Comparison of ENCODE assay signal across 9 cellular contexts in genomic region chr3:198071602-198072285, GRCh38.
DNase-seq lines count a peak whose midpoint lies in the region; ATAC-seq, FAIRE-seq and TF ChIP-seq lines count a peak whose summit lies in the region.
"Had no signal": no experiment of that assay in that cellular context is flagged by ENCODE, and none has a peak within 500 bp of the region (broad histone marks: within the 10 kb centered on the region; RNA-seq: fewer than 3 reads in every experiment).

No MANE protein-coding gene starts in this region.

- peaks cover 1% of the 10 kb centered on the region for H3K36me3 Mint-ChIP-seq in activated B cell treated with CpG ODN at 0.5 μM for 24 hours (ENCODE audit: low read depth)

- H3K27me3 Mint-ChIP-seq in activated B cell treated with CpG ODN at 0.5 μM for 24 hours, result no peaks in the 10 kb centered on the region

- no peak overlapping the region for H3K27ac ChIP-seq in epithelial cell of prostate
- H3K27ac ChIP-seq: VCaP had no signal

- peak overlapping the region; percentile 69 for H3K27ac Mint-ChIP-seq in activated B cell treated with CpG ODN at 0.5 μM for 24 hours

- peak; percentile 74 for ATAC-seq in GM18870 (IDR thresholded peaks at IDR 0.05; ENCODE audit: unreplicated experiment)
- ATAC-seq in HG03432 (IDR thresholded peaks at IDR 0.05; ENCODE audit: unreplicated experiment), result peak; percentile 100
- peak; percentile 100 for ATAC-seq in activated B cell treated with CpG ODN at 0.5 μM for 24 hours (ENCODE audit: low read depth)

- H3K4me3 Mint-ChIP-seq in activated B cell treated with CpG ODN at 0.5 μM for 24 hours, result no peak overlapping the region

- DNase-seq in activated B cell treated with CpG ODN at 0.5 μM for 24 hours (no peak), epithelial cell of prostate (ENCODE audit: low read depth, low spot score) (peak; percentile 90), frontal cortex (ENCODE audit: low spot score in 2 of 2) (no peak), HuH-7 (ENCODE audit: low spot score) (no peak), GM13976 (ENCODE audit: low spot score) (no peak)
- peak; percentile 20 to 54 for DNase-seq in stimulated activated CD4-positive, alpha-beta T cell treated with anti-CD3 and anti-CD28 coated beads, Interleukin-1b, Interleukin-23, amount 100 ng/mL, for 4 hours (ENCODE audit: low read depth in 2 of 2)

- peaks cover 34% of the 10 kb centered on the region for H3K4me1 Mint-ChIP-seq in activated B cell treated with CpG ODN at 0.5 μM for 24 hours

- intact Hi-C loops in activated B cell treated with CpG ODN at 0.5 μM for 24 hours (cut with micrococcal nuclease), result loop anchor here (1.0 to 5.0 kb wide), 2 partner anchors 9 to 109 kb away; partner anchors contain the start of gene LMLN

- no peak for FAIRE-seq in frontal cortex (lab: Jason Lieb, UNC)

- no peaks in the 10 kb centered on the region for H3K9me3 Mint-ChIP-seq in activated B cell treated with CpG ODN at 0.5 μM for 24 hours

- POLR2A ChIA-PET in activated B cell treated with CpG ODN at 0.5 μM for 24 hours (lab: Charles Lee), result interaction anchor here (1.2 kb wide), 1 partner anchor 9 kb away, joined by 4 read pairs; no protein-coding TSS in a partner anchor

- CTCF ChIA-PET in activated B cell treated with CpG ODN at 0.5 μM for 24 hours (lab: Charles Lee), result interaction anchor here (0.6 to 4.4 kb wide), 2 partner anchors 9 to 166 kb away, joined by 3 to 30 read pairs; no protein-coding TSS in a partner anchor

- in situ Hi-C loops in GM13976 (cut with MboI; ENCODE audit: low sequenced_read_pairs, unreplicated experiment), result no loop called here

- TF ChIP-seq CTCF in activated B cell treated with CpG ODN at 0.5 μM for 24 hours (IDR thresholded peaks at IDR 0.05) (no peak), GM13976 (IDR thresholded peaks at IDR 0.05; ENCODE audit: borderline replicate concordance, control extremely low read depth, extremely low read depth, insufficient read depth, missing control alignments) (no peak)

Comparison
In these comparisons a context has a peak if more than half of its experiments do, and no peak if none do; other contexts are left out.
1. DNase-seq: peak in epithelial cell of prostate (single experiment) and stimulated activated CD4-positive, alpha-beta T cell treated with anti-CD3 and anti-CD28 coated beads, Interleukin-1b, Interleukin-23, amount 100 ng/mL, for 4 hours (2 of 2); none in activated B cell treated with CpG ODN at 0.5 μM for 24 hours (single experiment), frontal cortex (0 of 2), HuH-7 (single experiment) and GM13976 (single experiment).
2. Peak in every context shown above with its lines, with median percentiles within 50 percentile points of each other: ATAC-seq.